ENCODE assay signal across 33 cellular contexts in genomic region chr14:21118933-21119332, GRCh38. TPM values are rescaled to one million over a fixed set of nuclear protein-coding genes. Genes with fewer than 3 reads are reported as not detected.
"Had no signal": no experiment of that assay in that cellular context is flagged by ENCODE, and none has a peak within 500 bp of the region (broad histone marks: within the 10 kb centered on the region; RNA-seq: fewer than 3 reads in every experiment).

No MANE protein-coding gene starts in this region.

- H3K9me3 Mint-ChIP-seq: stimulated activated effector memory CD8-positive, alpha-beta T cell treated with anti-CD3 and anti-CD28 coated beads, Interleukin-12 subunit alpha, Interleukin-12 subunit beta, amount 100 ng/mL, for 72 hours; stimulated activated memory B cell treated with anti-CD40 and anti-IgM and Interleukin-4, amounts not matched to agents 10 μg/mL and 1 μg/mL and 100 μg/mL, for 72 hours; stimulated activated naive B cell treated with anti-CD40 and anti-IgM and Interleukin-4, amounts not matched to agents 10 μg/mL and 1 μg/mL and 100 μg/mL, for 72 hours; stimulated activated naive CD8-positive, alpha-beta T cell treated with anti-CD3 and anti-CD28 coated beads, Interleukin-15, Interleukin-2, amounts not matched to agents 100 ng/mL and 50 ng/mL, for 24 hours; type B pancreatic cell had no signal

- H3K36me3 ChIP-seq: stomach, suprapubic skin, thoracic aorta, thyroid gland, tibial artery, tibial nerve, transverse colon, upper lobe of left lung, upper lobe of right lung, uterus, vagina had no signal

- H3K9me3 ChIP-seq: stomach, suprapubic skin, testis, thoracic aorta, thyroid gland, tibial artery, tibial nerve, transverse colon, upper lobe of left lung, upper lobe of right lung, uterus, vagina had no signal

- ATAC-seq: stimulated activated effector memory CD8-positive, alpha-beta T cell treated with anti-CD3 and anti-CD28 coated beads, Interleukin-12 subunit alpha, Interleukin-12 subunit beta, amount 100 ng/mL, for 72 hours; stimulated activated memory B cell treated with anti-CD40 and anti-IgM and Interleukin-4, amounts not matched to agents 10 μg/mL and 1 μg/mL and 100 μg/mL, for 72 hours; stimulated activated naive B cell treated with anti-CD40 and anti-IgM and Interleukin-4, amounts not matched to agents 10 μg/mL and 1 μg/mL and 100 μg/mL, for 72 hours; stimulated activated naive CD8-positive, alpha-beta T cell treated with anti-CD3 and anti-CD28 coated beads, Interleukin-15, amount 100 ng/mL, for 72 hours; stimulated activated naive CD8-positive, alpha-beta T cell treated with anti-CD3 and anti-CD28 coated beads, Interleukin-15, Interleukin-2, amounts not matched to agents 100 U/mL and 50 U/mL, for 24 hours; upper lobe of right lung had no signal

- H3K27me3 ChIP-seq: suprapubic skin, testis, thyroid gland, tibial artery, tibial nerve, transverse colon, upper lobe of left lung, upper lobe of right lung, uterus, vagina had no signal

- FAIRE-seq: urothelium cell line had no signal

- H3K4me3 Mint-ChIP-seq: stimulated activated effector memory CD8-positive, alpha-beta T cell treated with anti-CD3 and anti-CD28 coated beads, Interleukin-12 subunit alpha, Interleukin-12 subunit beta, amount 100 ng/mL, for 72 hours; stimulated activated memory B cell treated with anti-CD40 and anti-IgM and Interleukin-4, amounts not matched to agents 10 μg/mL and 1 μg/mL and 100 μg/mL, for 72 hours; stimulated activated naive B cell treated with anti-CD40 and anti-IgM and Interleukin-4, amounts not matched to agents 10 μg/mL and 1 μg/mL and 100 μg/mL, for 72 hours; stimulated activated naive CD8-positive, alpha-beta T cell treated with anti-CD3 and anti-CD28 coated beads, Interleukin-15, amount 100 ng/mL, for 72 hours; stimulated activated naive CD8-positive, alpha-beta T cell treated with anti-CD3 and anti-CD28 coated beads, Interleukin-15, Interleukin-2, amounts not matched to agents 100 ng/mL and 50 ng/mL, for 24 hours; type B pancreatic cell had no signal

- H3K36me3 Mint-ChIP-seq: stimulated activated effector memory CD8-positive, alpha-beta T cell treated with anti-CD3 and anti-CD28 coated beads, Interleukin-12 subunit alpha, Interleukin-12 subunit beta, amount 100 ng/mL, for 72 hours; stimulated activated memory B cell treated with anti-CD40 and anti-IgM and Interleukin-4, amounts not matched to agents 10 μg/mL and 1 μg/mL and 100 μg/mL, for 72 hours; stimulated activated naive B cell treated with anti-CD40 and anti-IgM and Interleukin-4, amounts not matched to agents 10 μg/mL and 1 μg/mL and 100 μg/mL, for 72 hours; type B pancreatic cell had no signal

- DNase-seq: stimulated activated CD4-positive, alpha-beta T cell treated with anti-CD3 and anti-CD28 coated beads, Interleukin-2, amount 100 ng/mL, for 48 hours; stimulated activated CD4-positive, alpha-beta T cell treated with anti-CD3 and anti-CD28 coated beads, Interleukin-4, amount 100 ng/mL, for 1 hour; stimulated activated CD4-positive, alpha-beta T cell treated with anti-CD3 and anti-CD28 coated beads, Interleukin-4, amount 100 ng/mL, for 24 hours; stimulated activated CD4-positive, alpha-beta T cell treated with anti-CD3 and anti-CD28 coated beads, Interleukin-4, amount 100 ng/mL, for 4 hours; stimulated activated CD8-positive, alpha-beta memory T cell treated with anti-CD3 and anti-CD28 coated beads, Interleukin-4, amount 100 ng/mL, for 48 hours; stimulated activated naive B cell treated with anti-CD40 and anti-IgM and Interleukin-4, amounts not matched to agents 10 μg/mL and 1 μg/mL and 100 μg/mL, for 72 hours; stimulated activated naive CD4-positive, alpha-beta T cell; stimulated activated naive CD4-positive, alpha-beta T cell treated with Interleukin-2 at 50 U/mL for 16 hours; stimulated activated naive CD8-positive, alpha-beta T cell treated with anti-CD3 and anti-CD28 coated beads, Interleukin-15, amount 100 ng/mL, for 72 hours; stimulated activated naive CD8-positive, alpha-beta T cell treated with anti-CD3 and anti-CD28 coated beads, Interleukin-15, Interleukin-2, amounts not matched to agents 100 U/mL and 50 U/mL, for 24 hours; stomach; substantia nigra; testis; thyroid gland; tibial artery; transverse colon; trophoblast cell; upper lobe of left lung; upper lobe of right lung; uterus had no signal

- H3K27ac ChIP-seq: stomach, suprapubic skin, testis, thoracic aorta, thyroid gland, tibial artery, tibial nerve, transverse colon, upper lobe of left lung, upper lobe of right lung, uterus, vagina had no signal

- H3K4me1 Mint-ChIP-seq: stimulated activated memory B cell treated with anti-CD40 and anti-IgM and Interleukin-4, amounts not matched to agents 10 μg/mL and 1 μg/mL and 100 μg/mL, for 72 hours; stimulated activated naive B cell treated with anti-CD40 and anti-IgM and Interleukin-4, amounts not matched to agents 10 μg/mL and 1 μg/mL and 100 μg/mL, for 72 hours; stimulated activated naive CD8-positive, alpha-beta T cell treated with anti-CD3 and anti-CD28 coated beads, Interleukin-15, amount 100 ng/mL, for 72 hours had no signal

- H3K27me3 Mint-ChIP-seq: type B pancreatic cell had no signal

- H3K27ac Mint-ChIP-seq: stimulated activated effector memory CD8-positive, alpha-beta T cell treated with anti-CD3 and anti-CD28 coated beads, Interleukin-12 subunit alpha, Interleukin-12 subunit beta, amount 100 ng/mL, for 72 hours; stimulated activated memory B cell treated with anti-CD40 and anti-IgM and Interleukin-4, amounts not matched to agents 10 μg/mL and 1 μg/mL and 100 μg/mL, for 72 hours; stimulated activated naive B cell treated with anti-CD40 and anti-IgM and Interleukin-4, amounts not matched to agents 10 μg/mL and 1 μg/mL and 100 μg/mL, for 72 hours; stimulated activated naive CD8-positive, alpha-beta T cell treated with anti-CD3 and anti-CD28 coated beads, Interleukin-15, amount 100 ng/mL, for 72 hours; stimulated activated naive CD8-positive, alpha-beta T cell treated with anti-CD3 and anti-CD28 coated beads, Interleukin-15, Interleukin-2, amounts not matched to agents 100 ng/mL and 50 ng/mL, for 24 hours; type B pancreatic cell had no signal

- H3K4me3 ChIP-seq: stomach, suprapubic skin, testis, thoracic aorta, thyroid gland, tibial artery, tibial nerve, transverse colon, upper lobe of left lung, upper lobe of right lung, uterus, vagina had no signal

- H3K4me1 ChIP-seq: stomach, suprapubic skin, testis, thyroid gland, tibial artery, tibial nerve, transverse colon, upper lobe of left lung, upper lobe of right lung, uterus, vagina had no signal

RNA-seq across cellular contexts. Expression of gene TMEM253, which starts 18.1 kb away (rescaled TPM):
- total RNA-seq: temporal lobe, thoracic aorta, vagina had no signal

RNA-seq across cellular contexts. Expression of gene OR5AU1, which starts 36.9 kb away (rescaled TPM):
- total RNA-seq: subcutaneous adipose tissue, suprapubic skin, temporal lobe, thoracic aorta, thyroid gland, transverse colon, upper lobe of left lung, upper lobe of right lung, ureter, urinary bladder, uterus, vagina had no signal
- polyA plus RNA-seq: stomach, urinary bladder had no signal
